In genomic region chr21:41402796-41403195, GRCh38 we compare ENCODE assay signal across 27 cellular contexts.
"Had no signal": no experiment of that assay in that cellular context is flagged by ENCODE, and none has a peak within 500 bp of the region (broad histone marks: within the 10 kb centered on the region; RNA-seq: fewer than 3 reads in every experiment).

No MANE protein-coding gene starts in this region.

- H3K27me3 ChIP-seq: foreskin keratinocyte, heart left ventricle, hepatocyte, left lung, neutrophil, pancreas, right lobe of liver, tibial nerve, upper lobe of left lung had no signal

- H3K4me3 Mint-ChIP-seq: dendritic cell treated with granulocyte-macrophage colony-stimulating factor and Interleukin-4, amounts not matched to agents 40 ng/mL and 50 ng/mL, for 4 days; endodermal cell; naive thymus-derived CD8-positive, alpha-beta T cell; nephron progenitor cell; stimulated activated naive B cell treated with anti-CD40 and anti-IgM and Interleukin-4, amounts not matched to agents 10 μg/mL and 1 μg/mL and 100 μg/mL, for 72 hours; stimulated activated naive CD8-positive, alpha-beta T cell treated with anti-CD3 and anti-CD28 coated beads, Interleukin-15, Interleukin-2, amounts not matched to agents 100 ng/mL and 50 ng/mL, for 24 hours had no signal

- H3K27me3 Mint-ChIP-seq: dendritic cell treated with granulocyte-macrophage colony-stimulating factor and Interleukin-4, amounts not matched to agents 40 ng/mL and 50 ng/mL, for 4 days; naive thymus-derived CD8-positive, alpha-beta T cell; stimulated activated naive B cell treated with anti-CD40 and anti-IgM and Interleukin-4, amounts not matched to agents 10 μg/mL and 1 μg/mL and 100 μg/mL, for 72 hours; stimulated activated naive CD8-positive, alpha-beta T cell treated with anti-CD3 and anti-CD28 coated beads, Interleukin-15, Interleukin-2, amounts not matched to agents 100 ng/mL and 50 ng/mL, for 24 hours had no signal

- ATAC-seq: foreskin keratinocyte; gastroesophageal sphincter; heart left ventricle; left cardiac atrium; left lung; naive thymus-derived CD8-positive, alpha-beta T cell; pancreas; right lobe of liver; stimulated activated naive B cell treated with anti-CD40 and anti-IgM and Interleukin-4, amounts not matched to agents 10 μg/mL and 1 μg/mL and 100 μg/mL, for 72 hours had no signal

- H3K27ac Mint-ChIP-seq: dendritic cell treated with granulocyte-macrophage colony-stimulating factor and Interleukin-4, amounts not matched to agents 40 ng/mL and 50 ng/mL, for 4 days; endodermal cell; nephron progenitor cell; stimulated activated naive B cell treated with anti-CD40 and anti-IgM and Interleukin-4, amounts not matched to agents 10 μg/mL and 1 μg/mL and 100 μg/mL, for 72 hours; stimulated activated naive CD8-positive, alpha-beta T cell treated with anti-CD3 and anti-CD28 coated beads, Interleukin-15, Interleukin-2, amounts not matched to agents 100 ng/mL and 50 ng/mL, for 24 hours had no signal

- H3K27ac ChIP-seq: epithelial cell of prostate, esophagus muscularis mucosa, foreskin keratinocyte, gastroesophageal sphincter, heart left ventricle, hepatocyte, left lung, neutrophil, pancreas, right lobe of liver, thoracic aorta, tibial nerve, upper lobe of left lung had no signal

- H2AFZ ChIP-seq: hepatocyte had no signal

- H3K9me3 Mint-ChIP-seq: dendritic cell treated with granulocyte-macrophage colony-stimulating factor and Interleukin-4, amounts not matched to agents 40 ng/mL and 50 ng/mL, for 4 days; naive thymus-derived CD8-positive, alpha-beta T cell; stimulated activated naive B cell treated with anti-CD40 and anti-IgM and Interleukin-4, amounts not matched to agents 10 μg/mL and 1 μg/mL and 100 μg/mL, for 72 hours; stimulated activated naive CD8-positive, alpha-beta T cell treated with anti-CD3 and anti-CD28 coated beads, Interleukin-15, Interleukin-2, amounts not matched to agents 100 ng/mL and 50 ng/mL, for 24 hours had no signal

- H3K4me1 Mint-ChIP-seq: endodermal cell; naive thymus-derived CD8-positive, alpha-beta T cell; stimulated activated naive B cell treated with anti-CD40 and anti-IgM and Interleukin-4, amounts not matched to agents 10 μg/mL and 1 μg/mL and 100 μg/mL, for 72 hours had no signal

- H3K9me3 ChIP-seq: esophagus muscularis mucosa, gastroesophageal sphincter, heart left ventricle, left lung, neutrophil, pancreas, right lobe of liver, thoracic aorta, tibial nerve, upper lobe of left lung had no signal

- H3K4me1 ChIP-seq: esophagus muscularis mucosa, foreskin keratinocyte, gastroesophageal sphincter, pancreas, right lobe of liver, tibial nerve, upper lobe of left lung had no signal

- H3K4me2 ChIP-seq: hepatocyte had no signal

- DNase-seq: effector CD8-positive, alpha-beta T cell; endodermal cell; foreskin keratinocyte; kidney; left cardiac atrium; left lung; mesendoderm; naive thymus-derived CD8-positive, alpha-beta T cell; nephron progenitor cell; pancreas; retina; small intestine; stimulated activated CD4-positive, alpha-beta T cell treated with anti-CD3 and anti-CD28 coated beads, Interleukin-15, amount 100 ng/mL, for 24 hours; stimulated activated CD4-positive, alpha-beta T cell treated with anti-CD3 and anti-CD28 coated beads, Interleukin-2, amount 100 ng/mL, for 48 hours; stimulated activated naive B cell treated with anti-CD40 and anti-IgM and Interleukin-4, amounts not matched to agents 10 μg/mL and 1 μg/mL and 100 μg/mL, for 72 hours had no signal

- H3K79me2 ChIP-seq: hepatocyte had no signal
